In genomic region chr17:19362293-19363113, GRCh38 we compare ENCODE assay signal across 8 cellular contexts. TPM values are rescaled to one million over a fixed set of nuclear protein-coding genes. Genes with fewer than 3 reads are reported as not detected.
DNase-seq lines count a peak whose midpoint lies in the region; ATAC-seq and TF ChIP-seq lines count a peak whose summit lies in the region.

Gene B9D1 (minus strand): TSS chr17:19362723. CDS start chr17:19362569, 154 bp downstream.

- H3K27me3 Mint-ChIP-seq in endothelial cell (ENCODE audit: unreplicated experiment) (peaks cover 17% of the 10 kb centered on the region), mesothelial cell of epicardium (ENCODE audit: low read depth) (no peaks in the 10 kb centered on the region)

- peak; percentile 67 for ATAC-seq in GM19468 (IDR thresholded peaks at IDR 0.05; ENCODE audit: extremely low read depth, unreplicated experiment)

- H3K36me3 Mint-ChIP-seq in endothelial cell (ENCODE audit: low read depth, unreplicated experiment) (no peaks in the 10 kb centered on the region), mesothelial cell of epicardium (no peaks in the 10 kb centered on the region)

- TF ChIP-seq CTCF in endothelial cell (IDR thresholded peaks at IDR 0.05; ENCODE audit: unreplicated experiment) = peak; percentile 99
- peak; percentile 96 for TF ChIP-seq CTCF in mesothelial cell of epicardium (IDR thresholded peaks at IDR 0.05; ENCODE audit: unreplicated experiment)

- H3K27ac Mint-ChIP-seq in endothelial cell (ENCODE audit: unreplicated experiment) (no peak within 1 kb of the TSS), mesothelial cell of epicardium (peak within 1 kb of the TSS; percentile 87)

- H3K9me3 Mint-ChIP-seq in endothelial cell (ENCODE audit: unreplicated experiment) = no peaks in the 10 kb centered on the region
- H3K9me3 Mint-ChIP-seq in mesothelial cell of epicardium = no peaks in the 10 kb centered on the region

- H3K4me3 Mint-ChIP-seq in endothelial cell (ENCODE audit: unreplicated experiment) (peak within 1 kb of the TSS; percentile 91), mesothelial cell of epicardium (peak within 1 kb of the TSS; percentile 85)

- H3K4me1 Mint-ChIP-seq in endothelial cell (ENCODE audit: unreplicated experiment) (peaks cover 10% of the 10 kb centered on the region), mesothelial cell of epicardium (peaks cover 38% of the 10 kb centered on the region)

- DNase-seq in COLO829 (ENCODE audit: low spot score) (peak; percentile 98), HS-5 (ENCODE audit: low read depth) (peak; percentile 82), NOMO-1 (lab: John Stamatoyannopoulos, UW; ENCODE audit: unreplicated experiment in 2 of 2) (peak; percentile 79 to 82), endothelial cell (ENCODE audit: low spot score) (peak; percentile 91), mesothelial cell of epicardium (ENCODE audit: low spot score in 2 of 2, unreplicated experiment in 2 of 2) (peak; percentile 86 to 96)
- DNase-seq in activated CD8-positive, alpha-beta memory T cell treated with anti-CD3 and anti-CD28 coated beads, Interleukin-2, amount 50 U/mL, for 4 hours = peak; percentile 92
- DNase-seq in stimulated activated CD8-positive, alpha-beta memory T cell treated with anti-CD3 and anti-CD28 coated beads, Interleukin-15, amount 100 ng/mL, for 48 hours (ENCODE audit: low read depth in 2 of 2) = peak; percentile 81 to 82

RNA-seq across cellular contexts. Expression of gene B9D1, which starts in this region (rescaled TPM):
- total RNA-seq in endothelial cell (ENCODE audit: unreplicated experiment) (6.2 TPM), mesothelial cell of epicardium (20.9 to 26.2 TPM (median 22.2 TPM) in 3 replicates)

Comparison
In these comparisons a context has a peak if more than half of its experiments do, and no peak if none do; other contexts are left out.
1. Peak in every context shown above with its lines: DNase-seq and ATAC-seq.